In the genomic region with DNA sequence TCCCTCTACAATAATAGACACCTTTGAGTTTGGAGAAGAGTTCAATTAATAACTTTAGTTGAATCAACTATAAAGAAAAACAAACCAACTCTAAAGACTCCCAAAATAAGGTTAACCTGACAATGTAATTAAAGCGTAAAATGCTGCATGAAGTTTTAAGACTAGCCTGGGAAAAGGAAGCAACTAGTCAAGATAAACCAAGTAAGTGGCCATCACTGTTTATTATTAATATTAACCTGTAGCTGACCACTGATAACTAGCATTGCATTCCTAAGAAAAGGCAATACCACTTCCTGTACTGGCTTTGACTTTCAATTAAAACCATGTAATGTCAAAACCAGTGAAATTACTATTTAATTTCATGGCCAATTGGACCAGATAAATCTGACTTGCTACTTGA, we compare ENCODE assay signal across 1 cellular context.
TF ChIP-seq lines count a peak whose summit lies in the region.

No MANE protein-coding gene starts in this region.

TF ChIP-seq in GM12878, 131 proteins besides CTCF, POLR2A, EP300 and RAD21:
- TF ChIP-seq MYC (IDR thresholded peaks at IDR 0.05; ENCODE audit: insufficient read depth, insufficient read length, insufficient replicate concordance, low read length, severe bottlenecking) (no peak), HCFC1 (IDR thresholded peaks at IDR 0.05; ENCODE audit: low read length) (no peak), CEBPB (IDR thresholded peaks at IDR 0.05; ENCODE audit: borderline replicate concordance in 1 of 2, low read depth in 2 of 2, low read length in 2 of 2) (no peak), CHD4 (IDR thresholded peaks at IDR 0.05) (no peak), SMAD5 (IDR thresholded peaks at IDR 0.05; ENCODE audit: low read depth) (no peak), IRF4 (IDR thresholded peaks at IDR 0.05; ENCODE audit: low read depth, low read length) (no peak), CBFB (IDR thresholded peaks at IDR 0.05; ENCODE audit: low read depth) (no peak), FOS (IDR thresholded peaks at IDR 0.05; ENCODE audit: borderline replicate concordance, extremely low read depth, insufficient read length) (no peak), SMAD1 (IDR thresholded peaks at IDR 0.05; ENCODE audit: low read depth, partially characterized antibody) (no peak), TCF3 (IDR thresholded peaks at IDR 0.05; ENCODE audit: borderline replicate concordance, insufficient read depth, low read depth, low read length) (no peak), RFX5 (IDR thresholded peaks at IDR 0.05; ENCODE audit: low read depth, low read length) (no peak), SIX5 (IDR thresholded peaks at IDR 0.05; ENCODE audit: low read depth, low read length, severe bottlenecking) (no peak)
- TF ChIP-seq, protein P1, sequence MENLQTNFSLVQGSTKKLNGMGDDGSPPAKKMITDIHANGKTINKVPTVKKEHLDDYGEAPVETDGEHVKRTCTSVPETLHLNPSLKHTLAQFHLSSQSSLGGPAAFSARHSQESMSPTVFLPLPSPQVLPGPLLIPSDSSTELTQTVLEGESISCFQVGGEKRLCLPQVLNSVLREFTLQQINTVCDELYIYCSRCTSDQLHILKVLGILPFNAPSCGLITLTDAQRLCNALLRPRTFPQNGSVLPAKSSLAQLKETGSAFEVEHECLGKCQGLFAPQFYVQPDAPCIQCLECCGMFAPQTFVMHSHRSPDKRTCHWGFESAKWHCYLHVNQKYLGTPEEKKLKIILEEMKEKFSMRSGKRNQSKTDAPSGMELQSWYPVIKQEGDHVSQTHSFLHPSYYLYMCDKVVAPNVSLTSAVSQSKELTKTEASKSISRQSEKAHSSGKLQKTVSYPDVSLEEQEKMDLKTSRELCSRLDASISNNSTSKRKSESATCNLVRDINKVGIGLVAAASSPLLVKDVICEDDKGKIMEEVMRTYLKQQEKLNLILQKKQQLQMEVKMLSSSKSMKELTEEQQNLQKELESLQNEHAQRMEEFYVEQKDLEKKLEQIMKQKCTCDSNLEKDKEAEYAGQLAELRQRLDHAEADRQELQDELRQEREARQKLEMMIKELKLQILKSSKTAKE (IDR thresholded peaks at IDR 0.05; ENCODE audit: low read depth, poor library complexity, severe bottlenecking): no peak
